In genomic region chr10:126391162-126391880, GRCh38 we compare ENCODE assay signal across 18 cellular contexts. TPM values are rescaled to one million over a fixed set of nuclear protein-coding genes. Genes with fewer than 3 reads are reported as not detected.
DNase-seq lines count a peak whose midpoint lies in the region; ATAC-seq, FAIRE-seq and TF ChIP-seq lines count a peak whose summit lies in the region.
"Had no signal": no experiment of that assay in that cellular context is flagged by ENCODE, and none has a peak within 500 bp of the region (broad histone marks: within the 10 kb centered on the region; RNA-seq: fewer than 3 reads in every experiment).

No MANE protein-coding gene starts in this region.

- H3K4me1 ChIP-seq in hepatocyte (ENCODE audit: insufficient read depth): no peaks in the 10 kb centered on the region
- H3K4me1 ChIP-seq: HAP-1 had no signal

- intact Hi-C loops in activated CD4-positive, alpha-beta memory T cell treated with anti-CD3 and anti-CD28 coated beads for 36 hours (cut with micrococcal nuclease): no loop called here

- H4K20me1 ChIP-seq in hepatocyte (ENCODE audit: insufficient read depth, poor library complexity, severe bottlenecking): no peaks in the 10 kb centered on the region

- no peak overlapping the region for H3K4me3 Mint-ChIP-seq in activated CD4-positive, alpha-beta memory T cell treated with anti-CD3 and anti-CD28 coated beads for 36 hours
- H3K4me3 Mint-ChIP-seq: activated CD8-positive, alpha-beta T cell treated with anti-CD3 and anti-CD28 coated beads for 36 hours had no signal

- H3K79me2 ChIP-seq in hepatocyte: no peaks in the 10 kb centered on the region

- DNase-seq in DMS 273 (lab: John Stamatoyannopoulos, UW; ENCODE audit: unreplicated experiment) (peak; percentile 41), DMS 273 treated with DMSO at 0.1 percent for 48 hours (lab: John Stamatoyannopoulos, UW) (no peak), bronchial epithelial cell (ENCODE audit: low read depth) (no peak), hepatocyte (ENCODE audit: low spot score) (peak; percentile 21), skeletal muscle cell (ENCODE audit: low read depth) (peak; percentile 58), islet precursor cell (no peak)
- no peak for DNase-seq in activated CD4-positive, alpha-beta memory T cell treated with anti-CD3 and anti-CD28 coated beads for 36 hours
- DNase-seq: activated CD8-positive, alpha-beta T cell treated with anti-CD3 and anti-CD28 coated beads for 36 hours; activated effector memory CD4-positive, alpha-beta T cell treated with Interleukin-2 at 50 U/mL for 16 hours; effector memory CD4-positive, alpha-beta T cell; heart right ventricle; left colon; Peyer's patch; stimulated activated CD4-positive, alpha-beta T cell treated with anti-CD3 and anti-CD28 coated beads, Interleukin-12 subunit alpha, Interleukin-12 subunit beta, amount 100 ng/mL, for 4 hours had no signal

- H3K36me3 Mint-ChIP-seq in activated CD4-positive, alpha-beta memory T cell treated with anti-CD3 and anti-CD28 coated beads for 36 hours: peaks cover 5% of the 10 kb centered on the region

- no peak overlapping the region for H3K4me3 ChIP-seq in bronchial epithelial cell (ENCODE audit: low read depth, low read length)
- no peak overlapping the region for H3K4me3 ChIP-seq in hepatocyte
- no peak overlapping the region for H3K4me3 ChIP-seq in skeletal muscle cell (ENCODE audit: low read depth, low read length)
- H3K4me3 ChIP-seq: HAP-1, heart right ventricle, Peyer's patch had no signal

- H3K27me3 Mint-ChIP-seq in activated CD4-positive, alpha-beta memory T cell treated with anti-CD3 and anti-CD28 coated beads for 36 hours: peaks cover 19% of the 10 kb centered on the region

- peaks cover 5% of the 10 kb centered on the region for H3K4me1 Mint-ChIP-seq in activated CD4-positive, alpha-beta memory T cell treated with anti-CD3 and anti-CD28 coated beads for 36 hours (ENCODE audit: low read depth)

- CTCF ChIA-PET in activated CD4-positive, alpha-beta memory T cell treated with anti-CD3 and anti-CD28 coated beads for 36 hours (lab: Charles Lee): interaction anchor here (0.6 kb wide), 1 partner anchor 12 kb away, joined by 3 read pairs; no protein-coding TSS in a partner anchor

- H3K27me3 ChIP-seq in bronchial epithelial cell (ENCODE audit: control insufficient read depth, insufficient read depth, low read length) (no peaks in the 10 kb centered on the region), hepatocyte (peaks cover 37% of the 10 kb centered on the region)
- H3K27me3 ChIP-seq: Peyer's patch had no signal

- peaks cover 4% of the 10 kb centered on the region for H3K9me3 Mint-ChIP-seq in activated CD4-positive, alpha-beta memory T cell treated with anti-CD3 and anti-CD28 coated beads for 36 hours

- TF ChIP-seq CTCF in bronchial epithelial cell (IDR thresholded peaks at IDR 0.05; ENCODE audit: insufficient read depth, low read length, severe bottlenecking) (no peak), hepatocyte (IDR thresholded peaks at IDR 0.05; ENCODE audit: poor library complexity) (no peak)

- no peak overlapping the region for H3K4me2 ChIP-seq in hepatocyte

- WGBS in hepatocyte (ENCODE audit: low lambda C conversion rate, missing lambda C conversion rate): 44% methylated on average over 9 of the region's 9 CpGs

- no peak for ATAC-seq in GM21390 (IDR thresholded peaks at IDR 0.05; ENCODE audit: unreplicated experiment)
- ATAC-seq: activated CD8-positive, alpha-beta T cell treated with anti-CD3 and anti-CD28 coated beads for 36 hours; left colon had no signal

- H2AFZ ChIP-seq in hepatocyte: no peak overlapping the region

- no peaks in the 10 kb centered on the region for H3K9me3 ChIP-seq in hepatocyte (ENCODE audit: low read depth)
- H3K9me3 ChIP-seq: HAP-1, neutrophil had no signal

- FAIRE-seq in bronchial epithelial cell (lab: Jason Lieb, UNC): peak; percentile 55

- H3K27ac ChIP-seq in hepatocyte: no peak overlapping the region
- H3K27ac ChIP-seq: 22Rv1, neutrophil had no signal

- no peaks in the 10 kb centered on the region for H3K9me2 ChIP-seq in hepatocyte (replicated peaks; ENCODE audit: insufficient read depth)

- POLR2A ChIA-PET in activated CD4-positive, alpha-beta memory T cell treated with anti-CD3 and anti-CD28 coated beads for 36 hours (lab: Charles Lee): no interaction called here

- no peak overlapping the region for H3K27ac Mint-ChIP-seq in activated CD4-positive, alpha-beta memory T cell treated with anti-CD3 and anti-CD28 coated beads for 36 hours
- H3K27ac Mint-ChIP-seq: activated CD8-positive, alpha-beta T cell treated with anti-CD3 and anti-CD28 coated beads for 36 hours had no signal

- no peaks in the 10 kb centered on the region for H3K36me3 ChIP-seq in bronchial epithelial cell (ENCODE audit: control insufficient read depth, insufficient read depth, low read length)
- no peaks in the 10 kb centered on the region for H3K36me3 ChIP-seq in hepatocyte (replicated peaks; ENCODE audit: insufficient read depth, low read depth)
- H3K36me3 ChIP-seq: HAP-1, heart right ventricle, neutrophil, Peyer's patch had no signal

RNA-seq across cellular contexts. Expression of gene ADAM12, which starts 3.0 kb away (rescaled TPM):
- total RNA-seq in bronchial epithelial cell (under 0.01 and 1.8 TPM in 2 replicates), hepatocyte (8.1 and 11.3 TPM in 2 replicates)
- polyA plus RNA-seq in hepatocyte: 4.9 and 6.0 TPM in 2 replicates
- under 1 TPM; 0.36 to 0.97 TPM for total RNA-seq in activated CD4-positive, alpha-beta memory T cell treated with anti-CD3 and anti-CD28 coated beads for 36 hours

Comparison
In these comparisons a context has a peak if more than half of its experiments do, and no peak if none do; other contexts are left out.
1. DNase-seq: peak in DMS 273 (single experiment), hepatocyte (single experiment) and skeletal muscle cell (single experiment); none in DMS 273 treated with DMSO at 0.1 percent for 48 hours (single experiment), bronchial epithelial cell (single experiment), islet precursor cell (single experiment) and activated CD4-positive, alpha-beta memory T cell treated with anti-CD3 and anti-CD28 coated beads for 36 hours (single experiment).